Comparison of ENCODE assay signal across 16 cellular contexts in genomic region chr6:107784669-107785068, GRCh38. TPM values are rescaled to one million over a fixed set of nuclear protein-coding genes. Genes with fewer than 3 reads are reported as not detected.
DNase-seq lines count a peak whose midpoint lies in the region; ATAC-seq, FAIRE-seq and TF ChIP-seq lines count a peak whose summit lies in the region.
"Had no signal": no experiment of that assay in that cellular context is flagged by ENCODE, and none has a peak within 500 bp of the region (broad histone marks: within the 10 kb centered on the region; RNA-seq: fewer than 3 reads in every experiment).

No MANE protein-coding gene starts in this region.

- DNase-seq in activated effector memory CD4-positive, alpha-beta T cell treated with anti-CD3 and anti-CD28 coated beads, Interleukin-2, amount 50 U/mL, for 16 hours, result peak; percentile 68
- DNase-seq in activated effector memory CD4-positive, alpha-beta T cell treated with Interleukin-2 at 50 U/mL for 16 hours, result no peak
- DNase-seq in RPMI7951 (ENCODE audit: low read depth) (peak; percentile 37), fibroblast of mammary gland (ENCODE audit: low read depth) (peak; percentile 89), cerebellar nuclear complex (lab: John Stamatoyannopoulos, UW) (no peak), frontal cortex (ENCODE audit: low spot score in 2 of 2) (no peak)
- DNase-seq in stimulated activated CD8-positive, alpha-beta memory T cell treated with anti-CD3 and anti-CD28 coated beads, Interleukin-4, amount 100 ng/mL, for 24 hours (ENCODE audit: low read depth), result peak; percentile 19
- DNase-seq: Calu3, GOT3, NCI-H1105, NCI-H345 had no signal

- H3K4me3 ChIP-seq in fibroblast of mammary gland (ENCODE audit: control insufficient read depth, low read depth, low read length), result no peak overlapping the region
- H3K4me3 ChIP-seq: breast epithelium, suprapubic skin had no signal

- no peak for FAIRE-seq in frontal cortex (lab: Jason Lieb, UNC)

- TF ChIP-seq CTCF in fibroblast of mammary gland (conservative IDR thresholded peaks at IDR 0.05; ENCODE audit: control insufficient read depth, insufficient read depth, low read depth, low read length), result no peak

- no peak for ATAC-seq in GM18870 (IDR thresholded peaks at IDR 0.05; ENCODE audit: unreplicated experiment)
- ATAC-seq: sciatic nerve had no signal

RNA-seq across cellular contexts. Expression of gene SCML4, which starts 39.4 kb away (rescaled TPM):
- total RNA-seq in RPMI7951 (2014; rRNA removed; shearing (Covaris generic)), result not detected in 2 replicates
- total RNA-seq in frontal cortex, result 2.0 TPM
- total RNA-seq: Calu3, lung microvascular endothelial cell had no signal

Comparison
In these comparisons a context has a peak if more than half of its experiments do, and no peak if none do; other contexts are left out.
1. DNase-seq: peak in activated effector memory CD4-positive, alpha-beta T cell treated with anti-CD3 and anti-CD28 coated beads, Interleukin-2, amount 50 U/mL, for 16 hours (single experiment), RPMI7951 (single experiment), fibroblast of mammary gland (single experiment) and stimulated activated CD8-positive, alpha-beta memory T cell treated with anti-CD3 and anti-CD28 coated beads, Interleukin-4, amount 100 ng/mL, for 24 hours (single experiment); none in activated effector memory CD4-positive, alpha-beta T cell treated with Interleukin-2 at 50 U/mL for 16 hours (single experiment), cerebellar nuclear complex (0 of 2) and frontal cortex (0 of 2).